Comparison of ENCODE assay signal across 15 cellular contexts in genomic region chr3:112297714-112298113, GRCh38. TPM values are rescaled to one million over a fixed set of nuclear protein-coding genes. Genes with fewer than 3 reads are reported as not detected.
DNase-seq lines count a peak whose midpoint lies in the region; ATAC-seq lines count a peak whose summit lies in the region.
"Had no signal": no experiment of that assay in that cellular context is flagged by ENCODE, and none has a peak within 500 bp of the region (broad histone marks: within the 10 kb centered on the region; RNA-seq: fewer than 3 reads in every experiment).

No MANE protein-coding gene starts in this region.

- intact Hi-C loops in activated CD4-positive, alpha-beta T cell treated with anti-CD3 and anti-CD28 coated beads for 36 hours (cut with DNase I, micrococcal nuclease), result loop anchor here in 1 of 2 experiments (5.0 kb wide), 1 partner anchor 160 kb away; no protein-coding TSS in a partner anchor

- ATAC-seq in activated CD4-positive, alpha-beta T cell treated with anti-CD3 and anti-CD28 coated beads for 36 hours, result no peak
- ATAC-seq in HG02678 (IDR thresholded peaks at IDR 0.05; ENCODE audit: unreplicated experiment) (peak; percentile 58), T-helper 17 cell (no peak), naive B cell (ENCODE audit: low read depth in 2 of 2) (peak; percentile 59 to 63), HG03460 (IDR thresholded peaks at IDR 0.05; ENCODE audit: unreplicated experiment) (no peak)
- ATAC-seq: A549 had no signal

- POLR2A ChIA-PET in activated CD4-positive, alpha-beta T cell treated with anti-CD3 and anti-CD28 coated beads for 36 hours (lab: Charles Lee), result interaction anchor here (0.7 kb wide), 1 partner anchor 179 kb away, joined by 7 read pairs; no protein-coding TSS in a partner anchor

- H3K27me3 Mint-ChIP-seq in activated CD4-positive, alpha-beta T cell treated with anti-CD3 and anti-CD28 coated beads for 36 hours, result no peaks in the 10 kb centered on the region
- H3K27me3 Mint-ChIP-seq in T-helper 17 cell, result no peaks in the 10 kb centered on the region
- H3K27me3 Mint-ChIP-seq in naive B cell, result no peaks in the 10 kb centered on the region

- CTCF ChIA-PET in activated CD4-positive, alpha-beta T cell treated with anti-CD3 and anti-CD28 coated beads for 36 hours (lab: Charles Lee), result interaction anchor here (1.3 kb wide), 1 partner anchor 186 kb away, joined by 3 read pairs; no protein-coding TSS in a partner anchor

- peak overlapping the region; percentile 1 for H3K4me3 Mint-ChIP-seq in activated CD4-positive, alpha-beta T cell treated with anti-CD3 and anti-CD28 coated beads for 36 hours
- H3K4me3 Mint-ChIP-seq in T-helper 17 cell (peak overlapping the region; percentile 78), naive B cell (peak overlapping the region; percentile 38 to 87 (median 70))

- no peaks in the 10 kb centered on the region for H3K9me3 ChIP-seq in T-helper 17 cell (ENCODE audit: control insufficient read depth, low read length, poor library complexity, severe bottlenecking)
- H3K9me3 ChIP-seq: A549, Peyer's patch, sigmoid colon had no signal

- no peaks in the 10 kb centered on the region for H3K9me3 Mint-ChIP-seq in activated CD4-positive, alpha-beta T cell treated with anti-CD3 and anti-CD28 coated beads for 36 hours (ENCODE audit: low read depth)
- H3K9me3 Mint-ChIP-seq in naive B cell, result peaks cover 0 to 2% (median 0%) of the 10 kb centered on the region in 7 donors

- H3K27ac Mint-ChIP-seq in activated CD4-positive, alpha-beta T cell treated with anti-CD3 and anti-CD28 coated beads for 36 hours, result peak overlapping the region; percentile 10
- H3K27ac Mint-ChIP-seq in T-helper 17 cell (peak overlapping the region; percentile 63), naive B cell (peak overlapping the region; percentile 36 to 85 (median 72))

- H3K36me3 Mint-ChIP-seq in activated CD4-positive, alpha-beta T cell treated with anti-CD3 and anti-CD28 coated beads for 36 hours (ENCODE audit: low read depth), result no peaks in the 10 kb centered on the region
- H3K36me3 Mint-ChIP-seq in T-helper 17 cell (ENCODE audit: low read depth) (no peaks in the 10 kb centered on the region), naive B cell (no peaks in the 10 kb centered on the region)

- peaks cover 22% of the 10 kb centered on the region for H3K4me1 Mint-ChIP-seq in activated CD4-positive, alpha-beta T cell treated with anti-CD3 and anti-CD28 coated beads for 36 hours
- H3K4me1 Mint-ChIP-seq in T-helper 17 cell (peaks cover 16% of the 10 kb centered on the region), naive B cell (peaks cover 26 to 51% (median 49%) of the 10 kb centered on the region in 3 donors)

- no peak for DNase-seq in activated CD4-positive, alpha-beta T cell treated with anti-CD3 and anti-CD28 coated beads for 36 hours
- no peak for DNase-seq in activated CD4-positive, alpha-beta T cell treated with anti-CD3 and anti-CD28 coated beads, Interleukin-2, amount 50 U/mL, for 4 hours
- DNase-seq in T-helper 17 cell (no peak), naive B cell (peak; percentile 35), HUDEP-2 (lab: John Stamatoyannopoulos, UW; ENCODE audit: unreplicated experiment in 76 of 76) (no peak), HK-2 (ENCODE audit: unreplicated experiment) (no peak)
- DNase-seq: activated CD4-positive, alpha-beta T cell treated with anti-CD3 and anti-CD28 coated beads for 48 hours; DMS79 treated with DMSO at 0.1 percent for 48 hours; HCEC 1CT; NCI-H1694 treated with DMSO at 0.1 percent for 48 hours; Peyer's patch; sigmoid colon had no signal

RNA-seq across cellular contexts. Expression of gene SLC9C1, which starts 3.7 kb away (rescaled TPM):
- not detected for total RNA-seq in activated CD4-positive, alpha-beta T cell treated with anti-CD3 and anti-CD28 coated beads for 36 hours
- not detected for total RNA-seq in T-helper 17 cell
- under 1 TPM in 2 of 6 donors, not detected in 4; 0.34 to 0.98 TPM for polyA plus RNA-seq in naive B cell (ENCODE audit: low read depth in 6 of 6)
- polyA plus RNA-seq: A549 had no signal

RNA-seq across cellular contexts. Expression of gene CD200, which starts 35.2 kb away (rescaled TPM):
- total RNA-seq in activated CD4-positive, alpha-beta T cell treated with anti-CD3 and anti-CD28 coated beads for 36 hours, result 10 to 100 TPM; 30.2 to 42.3 TPM
- 1 to 10 TPM; 1.7 to 2.8 TPM for total RNA-seq in T-helper 17 cell
- polyA plus RNA-seq in naive B cell (ENCODE audit: low read depth in 6 of 6), result 100 to 1,000 TPM; 102 to 329 (median 161) TPM
- polyA plus RNA-seq: A549 had no signal

Comparison
In these comparisons a context has a peak if more than half of its experiments do, and no peak if none do; other contexts are left out.
1. ATAC-seq: peak in HG02678 (single experiment) and naive B cell (2 of 2); none in activated CD4-positive, alpha-beta T cell treated with anti-CD3 and anti-CD28 coated beads for 36 hours (single experiment), T-helper 17 cell (single experiment) and HG03460 (single experiment).
2. H3K27ac Mint-ChIP-seq: peak in every context shown above with its lines; median percentile 72 in naive B cell; 63 in T-helper 17 cell; 10 in activated CD4-positive, alpha-beta T cell treated with anti-CD3 and anti-CD28 coated beads for 36 hours.
3. H3K4me3 Mint-ChIP-seq: peak in every context shown above with its lines; median percentile 78 in T-helper 17 cell; 70 in naive B cell; 1 in activated CD4-positive, alpha-beta T cell treated with anti-CD3 and anti-CD28 coated beads for 36 hours.
4. RNA of gene CD200, which starts 35.2 kb away (total RNA-seq): 30.2 to 42.3 TPM in activated CD4-positive, alpha-beta T cell treated with anti-CD3 and anti-CD28 coated beads for 36 hours; 1.7 to 2.8 TPM in T-helper 17 cell; every median in the first group is over 4 times any median in the second.